1 cellular context compared by ENCODE assay signal in the genomic region with DNA sequence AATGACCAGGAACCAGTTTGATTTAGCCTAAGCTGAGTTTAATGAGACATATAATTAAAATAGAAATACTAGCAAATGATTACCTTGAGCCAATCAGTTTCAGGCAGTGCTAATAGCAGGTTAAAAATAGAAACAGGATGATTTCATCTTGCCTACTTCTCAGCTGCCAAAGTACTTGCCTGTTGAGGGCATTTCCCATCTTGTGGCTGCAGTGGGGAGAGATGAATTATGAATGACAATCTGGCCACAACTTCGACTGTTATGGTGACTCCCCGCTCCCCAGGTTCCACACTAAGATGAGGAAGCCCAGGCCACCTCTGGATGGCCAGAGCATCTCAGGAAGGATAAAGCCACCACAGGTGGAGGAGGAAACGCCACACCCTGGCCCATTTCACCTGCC.
TF ChIP-seq lines count a peak whose summit lies in the region.

No MANE protein-coding gene starts in this region.

TF ChIP-seq in HEK293, 187 proteins besides CTCF, POLR2A, EP300 and RAD21 (continued from another document):
- TF ChIP-seq, protein P1, sequence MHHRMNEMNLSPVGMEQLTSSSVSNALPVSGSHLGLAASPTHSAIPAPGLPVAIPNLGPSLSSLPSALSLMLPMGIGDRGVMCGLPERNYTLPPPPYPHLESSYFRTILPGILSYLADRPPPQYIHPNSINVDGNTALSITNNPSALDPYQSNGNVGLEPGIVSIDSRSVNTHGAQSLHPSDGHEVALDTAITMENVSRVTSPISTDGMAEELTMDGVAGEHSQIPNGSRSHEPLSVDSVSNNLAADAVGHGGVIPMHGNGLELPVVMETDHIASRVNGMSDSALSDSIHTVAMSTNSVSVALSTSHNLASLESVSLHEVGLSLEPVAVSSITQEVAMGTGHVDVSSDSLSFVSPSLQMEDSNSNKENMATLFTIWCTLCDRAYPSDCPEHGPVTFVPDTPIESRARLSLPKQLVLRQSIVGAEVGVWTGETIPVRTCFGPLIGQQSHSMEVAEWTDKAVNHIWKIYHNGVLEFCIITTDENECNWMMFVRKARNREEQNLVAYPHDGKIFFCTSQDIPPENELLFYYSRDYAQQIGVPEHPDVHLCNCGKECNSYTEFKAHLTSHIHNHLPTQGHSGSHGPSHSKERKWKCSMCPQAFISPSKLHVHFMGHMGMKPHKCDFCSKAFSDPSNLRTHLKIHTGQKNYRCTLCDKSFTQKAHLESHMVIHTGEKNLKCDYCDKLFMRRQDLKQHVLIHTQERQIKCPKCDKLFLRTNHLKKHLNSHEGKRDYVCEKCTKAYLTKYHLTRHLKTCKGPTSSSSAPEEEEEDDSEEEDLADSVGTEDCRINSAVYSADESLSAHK (tag by site-specific recombination; IDR thresholded peaks at IDR 0.05): no peak
- no peak for TF ChIP-seq ZIC2 (tag by site-specific recombination; IDR thresholded peaks at IDR 0.05)
